27 cellular contexts compared by ENCODE assay signal in the genomic region with DNA sequence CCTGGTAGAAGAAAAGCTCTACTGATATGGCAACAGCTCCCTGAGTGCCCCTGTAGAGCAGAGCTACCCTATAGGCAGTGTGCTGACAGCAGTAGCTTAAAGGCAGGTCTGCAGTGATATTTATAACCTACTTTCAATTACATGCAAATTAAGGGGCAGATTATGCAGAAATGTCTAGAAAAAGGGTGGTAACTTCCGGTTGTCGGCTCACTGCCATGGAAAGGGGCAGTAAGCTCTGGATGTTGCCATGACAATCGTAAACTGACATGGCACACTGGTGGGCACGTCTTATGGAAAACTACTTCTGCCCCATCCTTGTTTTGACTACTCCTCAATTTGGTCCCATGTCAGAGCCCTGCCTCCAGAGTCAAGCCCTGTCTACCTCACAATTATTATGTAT. TPM values are rescaled to one million over a fixed set of nuclear protein-coding genes. Genes with fewer than 3 reads are reported as not detected.
"Had no signal": no experiment of that assay in that cellular context is flagged by ENCODE, and none has a peak within 500 bp of the region (broad histone marks: within the 10 kb centered on the region; RNA-seq: fewer than 3 reads in every experiment).

No MANE protein-coding gene starts in this region.

- H3K9me3 ChIP-seq: left ventricle myocardium inferior, ovary, right atrium auricular region, right lobe of liver, testis, thyroid gland, transverse colon, upper lobe of left lung, vagina had no signal

- H3K4me2 ChIP-seq: smooth muscle cell had no signal

- H3K4me1 ChIP-seq: right lobe of liver, testis had no signal

- H3K4me3 ChIP-seq: left ventricle myocardium inferior, lung, ovary, right atrium auricular region, right lobe of liver, smooth muscle cell, testis, thyroid gland, transverse colon, upper lobe of left lung, vagina had no signal

- H3K36me3 ChIP-seq: left ventricle myocardium inferior, ovary, right atrium auricular region, right lobe of liver, thyroid gland, transverse colon, upper lobe of left lung, vagina had no signal

- H3K27ac Mint-ChIP-seq: mesothelial cell of epicardium; natural killer cell; nephron progenitor cell; progenitor cell of endocrine pancreas; stimulated activated memory B cell treated with anti-CD40 and anti-IgM and Interleukin-4, amounts not matched to agents 10 μg/mL and 1 μg/mL and 100 μg/mL, for 72 hours had no signal

- H3K4me3 Mint-ChIP-seq: mesothelial cell of epicardium; nephron progenitor cell; stimulated activated memory B cell treated with anti-CD40 and anti-IgM and Interleukin-4, amounts not matched to agents 10 μg/mL and 1 μg/mL and 100 μg/mL, for 72 hours; stimulated activated naive CD8-positive, alpha-beta T cell treated with anti-CD3 and anti-CD28 coated beads, Interleukin-15, amount 100 ng/mL, for 72 hours had no signal

- H3K9me3 Mint-ChIP-seq: natural killer cell; stimulated activated memory B cell treated with anti-CD40 and anti-IgM and Interleukin-4, amounts not matched to agents 10 μg/mL and 1 μg/mL and 100 μg/mL, for 72 hours; stimulated activated naive CD8-positive, alpha-beta T cell treated with anti-CD3 and anti-CD28 coated beads, Interleukin-15, amount 100 ng/mL, for 72 hours had no signal

- H3K27me3 ChIP-seq: ovary, right atrium auricular region, right lobe of liver, testis, thyroid gland, transverse colon, vagina had no signal

- DNase-seq: islet precursor cell; left ventricle myocardium inferior; mesendoderm; naive B cell; natural killer cell; nephron progenitor cell; ovary; right lobe of liver; stimulated activated CD4-positive, alpha-beta T cell treated with anti-CD3 and anti-CD28 coated beads, Interleukin-1b, Interleukin-23, amount 100 ng/mL, for 48 hours; stimulated activated CD4-positive, alpha-beta T cell treated with anti-CD3 and anti-CD28 coated beads, Interleukin-2, amount 100 ng/mL, for 48 hours; stimulated activated CD4-positive, alpha-beta T cell treated with anti-CD3 and anti-CD28 coated beads, Interleukin-4, amount 100 ng/mL, for 4 hours; stimulated activated CD8-positive, alpha-beta memory T cell treated with anti-CD3 and anti-CD28 coated beads, Interleukin-4, amount 100 ng/mL, for 48 hours; stimulated activated naive CD4-positive, alpha-beta T cell treated with Interleukin-2 at 50 U/mL for 16 hours; stimulated activated naive CD8-positive, alpha-beta T cell treated with anti-CD3 and anti-CD28 coated beads, Interleukin-15, amount 100 ng/mL, for 72 hours; testis; thyroid gland; transverse colon; upper lobe of left lung had no signal

- ATAC-seq: natural killer cell; right lobe of liver; stimulated activated memory B cell treated with anti-CD40 and anti-IgM and Interleukin-4, amounts not matched to agents 10 μg/mL and 1 μg/mL and 100 μg/mL, for 72 hours; stimulated activated naive CD8-positive, alpha-beta T cell treated with anti-CD3 and anti-CD28 coated beads, Interleukin-15, amount 100 ng/mL, for 72 hours had no signal

- H3K27me3 Mint-ChIP-seq: progenitor cell of endocrine pancreas had no signal

- H3K27ac ChIP-seq: left ventricle myocardium inferior, ovary, right atrium auricular region, right lobe of liver, testis, thyroid gland, transverse colon, upper lobe of left lung, vagina had no signal

- H3K36me3 Mint-ChIP-seq: naive B cell; natural killer cell; stimulated activated memory B cell treated with anti-CD40 and anti-IgM and Interleukin-4, amounts not matched to agents 10 μg/mL and 1 μg/mL and 100 μg/mL, for 72 hours had no signal

RNA-seq across cellular contexts. Expression of gene CLUL1, which starts 57.8 kb away (rescaled TPM):
- total RNA-seq: left ventricle myocardium inferior, mononuclear cell, natural killer cell, pulmonary artery endothelial cell, right lobe of liver, transverse colon, vagina had no signal
